Comparison of ENCODE assay signal across 1 cellular context in the genomic region with DNA sequence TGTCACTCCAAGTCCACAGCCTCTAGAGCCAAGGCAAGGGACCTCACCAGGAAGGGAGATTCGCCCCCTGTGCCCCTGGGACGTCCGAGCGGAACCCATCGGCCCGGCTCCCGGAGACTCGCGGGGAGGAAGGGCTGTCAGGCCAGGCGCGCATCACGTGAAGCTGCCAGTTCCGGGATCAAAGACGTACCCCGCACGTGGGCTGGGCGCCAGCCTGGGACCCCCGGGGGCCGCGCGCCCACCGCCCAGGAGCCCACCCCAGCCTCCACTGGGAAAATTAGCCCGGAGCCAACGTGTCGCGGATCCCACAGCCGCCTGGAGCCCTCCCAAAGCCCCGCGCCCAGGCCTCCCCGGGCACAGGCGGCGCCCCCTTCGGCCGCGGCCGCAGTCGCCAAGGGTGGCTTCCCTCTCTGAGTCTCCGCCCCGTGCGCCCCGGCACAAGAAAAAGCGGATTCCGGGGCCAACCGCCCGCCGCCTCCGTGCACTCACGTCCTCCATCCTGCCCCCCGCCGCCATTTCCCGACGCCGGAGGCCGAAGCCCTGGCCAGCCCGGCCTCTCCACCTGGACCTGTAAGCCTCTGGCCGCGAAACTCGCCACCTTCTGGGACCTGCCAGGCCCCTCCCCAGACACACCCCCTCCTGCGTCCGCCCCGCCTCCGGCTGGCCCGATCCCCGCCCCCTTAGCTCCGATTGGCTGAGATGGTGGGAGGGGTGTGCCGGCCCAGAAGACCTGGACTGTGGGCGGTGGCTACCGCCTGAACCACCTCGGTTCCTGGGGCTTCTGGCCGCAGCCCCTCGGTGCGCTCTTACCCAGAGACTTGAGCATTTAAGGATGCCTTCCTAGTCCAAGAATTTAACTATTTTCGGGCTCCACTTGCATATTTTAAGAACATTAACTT.
TF ChIP-seq lines count a peak whose summit lies in the region.

A gene (minus strand): TSS at position 603 of the 899 bp plus-strand sequence. CDS start 87 bp downstream, at position 516.

TF ChIP-seq in K562, 482 proteins besides CTCF, POLR2A, EP300 and RAD21 (continued from another document and continues in another):
- TF ChIP-seq, protein P1, sequence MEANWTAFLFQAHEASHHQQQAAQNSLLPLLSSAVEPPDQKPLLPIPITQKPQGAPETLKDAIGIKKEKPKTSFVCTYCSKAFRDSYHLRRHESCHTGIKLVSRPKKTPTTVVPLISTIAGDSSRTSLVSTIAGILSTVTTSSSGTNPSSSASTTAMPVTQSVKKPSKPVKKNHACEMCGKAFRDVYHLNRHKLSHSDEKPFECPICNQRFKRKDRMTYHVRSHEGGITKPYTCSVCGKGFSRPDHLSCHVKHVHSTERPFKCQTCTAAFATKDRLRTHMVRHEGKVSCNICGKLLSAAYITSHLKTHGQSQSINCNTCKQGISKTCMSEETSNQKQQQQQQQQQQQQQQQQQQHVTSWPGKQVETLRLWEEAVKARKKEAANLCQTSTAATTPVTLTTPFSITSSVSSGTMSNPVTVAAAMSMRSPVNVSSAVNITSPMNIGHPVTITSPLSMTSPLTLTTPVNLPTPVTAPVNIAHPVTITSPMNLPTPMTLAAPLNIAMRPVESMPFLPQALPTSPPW (CRISPR knock-in tag; IDR thresholded peaks at IDR 0.05), result peak; percentile 57
- TF ChIP-seq, protein P2, sequence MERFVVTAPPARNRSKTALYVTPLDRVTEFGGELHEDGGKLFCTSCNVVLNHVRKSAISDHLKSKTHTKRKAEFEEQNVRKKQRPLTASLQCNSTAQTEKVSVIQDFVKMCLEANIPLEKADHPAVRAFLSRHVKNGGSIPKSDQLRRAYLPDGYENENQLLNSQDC (CRISPR knock-in tag; IDR thresholded peaks at IDR 0.05), result no peak
- TF ChIP-seq BCL6 (CRISPR knock-in tag; IDR thresholded peaks at IDR 0.05) (no peak), ZNF146 (CRISPR knock-in tag; IDR thresholded peaks at IDR 0.05; ENCODE audit: unreplicated experiment) (no peak), NR1H2 (CRISPR knock-in tag; IDR thresholded peaks at IDR 0.05) (no peak), FUS (optimal IDR thresholded peaks at IDR 0.05; ENCODE audit: low read depth, low read length) (no peak), GABPB2 (CRISPR knock-in tag; conservative IDR thresholded peaks at IDR 0.05) (no peak), TOE1 (IDR thresholded peaks at IDR 0.05; ENCODE audit: borderline replicate concordance) (peak; percentile 75; the same call in 1 of the 2 replicates), TOE1 (CRISPR knock-in tag; IDR thresholded peaks at IDR 0.05; ENCODE audit: borderline replicate concordance, low read depth) (no peak), SAP30 (IDR thresholded peaks at IDR 0.05; ENCODE audit: borderline replicate concordance, insufficient read depth, low read depth, low read length, poor library complexity, severe bottlenecking) (peak; percentile 91), SMAD3 (CRISPR knock-in tag; conservative IDR thresholded peaks at IDR 0.05) (no peak), ZNF561 (CRISPR knock-in tag; conservative IDR thresholded peaks at IDR 0.05) (no peak), CHCHD3 (CRISPR knock-in tag; IDR thresholded peaks at IDR 0.05) (no peak), ZNF239 (CRISPR knock-in tag; IDR thresholded peaks at IDR 0.05) (no peak), E2F3 (CRISPR knock-in tag; IDR thresholded peaks at IDR 0.05) (0 out of 2 replicates have a peak, but pooled peaks have one; percentile 24), ILK (tag; IDR thresholded peaks at IDR 0.05; ENCODE audit: borderline replicate concordance, low read depth) (no peak), HMGN3 (IDR thresholded peaks at IDR 0.05; ENCODE audit: borderline replicate concordance, extremely low read depth, insufficient read length, low read depth, low read length) (peak; percentile 66), NUFIP1 (IDR thresholded peaks at IDR 0.05; ENCODE audit: partially characterized antibody) (no peak), NFE2 (IDR thresholded peaks at IDR 0.05; ENCODE audit: low read depth) (no peak), ZNF23 (CRISPR knock-in tag; IDR thresholded peaks at IDR 0.05) (no peak), NR2C1 (IDR thresholded peaks at IDR 0.05) (no peak), NR2C1 (tag; IDR thresholded peaks at IDR 0.05) (no peak), DACH1 (IDR thresholded peaks at IDR 0.05; ENCODE audit: partially characterized antibody) (peak; percentile 10), ZNF224 (CRISPR knock-in tag; IDR thresholded peaks at IDR 0.05) (no peak), NELFE (IDR thresholded peaks at IDR 0.05; ENCODE audit: insufficient read depth, insufficient read length) (no peak), PTBP1 (IDR thresholded peaks at IDR 0.05; ENCODE audit: low read depth, low read length) (no peak), CBX3 (IDR thresholded peaks at IDR 0.05; ENCODE audit: borderline replicate concordance in 1 of 2, low read length in 2 of 2) (peak in 1 of 2 experiments; percentile 17; a peak in 1 of 3 replicates), ZFPM2 (CRISPR knock-in tag; IDR thresholded peaks at IDR 0.05) (no peak), SMARCE1 (IDR thresholded peaks at IDR 0.05) (no peak), BHLHE40 (IDR thresholded peaks at IDR 0.05; ENCODE audit: low read length) (peak; percentile 87), ZNF324 (CRISPR knock-in tag; IDR thresholded peaks at IDR 0.05) (no peak), NFRKB (IDR thresholded peaks at IDR 0.05; ENCODE audit: low read depth) (no peak), KAT8 (IDR thresholded peaks at IDR 0.05; ENCODE audit: low read depth) (no peak), MEIS2 (IDR thresholded peaks at IDR 0.05; ENCODE audit: partially characterized antibody) (no peak), ETV6 (IDR thresholded peaks at IDR 0.05; ENCODE audit: borderline replicate concordance in 1 of 2, low read depth in 2 of 2, low read length in 1 of 2) (no peak), ETV6 (CRISPR knock-in tag; IDR thresholded peaks at IDR 0.05; ENCODE audit: borderline replicate concordance) (no peak), KAT7 (CRISPR knock-in tag; IDR thresholded peaks at IDR 0.05; ENCODE audit: borderline replicate concordance) (no peak), BMI1 (IDR thresholded peaks at IDR 0.05; ENCODE audit: low read length) (no peak), ZSCAN29 (IDR thresholded peaks at IDR 0.05) (no peak), NEUROD1 (IDR thresholded peaks at IDR 0.05; ENCODE audit: borderline replicate concordance, low read depth, low read length, partially characterized antibody) (no peak), KDM2B (CRISPR knock-in tag; IDR thresholded peaks at IDR 0.05) (0 out of 2 replicates have a peak, but pooled peaks have one; percentile 5), ZNF311 (CRISPR knock-in tag; IDR thresholded peaks at IDR 0.05) (no peak), MAFK (IDR thresholded peaks at IDR 0.05; ENCODE audit: low read length) (no peak), JUNB (CRISPR knock-in tag; conservative IDR thresholded peaks at IDR 0.05) (no peak), KLF1 (tag; IDR thresholded peaks at IDR 0.05) (no peak), KLF10 (CRISPR knock-in tag; IDR thresholded peaks at IDR 0.05) (no peak), HDAC2 (IDR thresholded peaks at IDR 0.05) (no peak)
- TF ChIP-seq, protein P3, sequence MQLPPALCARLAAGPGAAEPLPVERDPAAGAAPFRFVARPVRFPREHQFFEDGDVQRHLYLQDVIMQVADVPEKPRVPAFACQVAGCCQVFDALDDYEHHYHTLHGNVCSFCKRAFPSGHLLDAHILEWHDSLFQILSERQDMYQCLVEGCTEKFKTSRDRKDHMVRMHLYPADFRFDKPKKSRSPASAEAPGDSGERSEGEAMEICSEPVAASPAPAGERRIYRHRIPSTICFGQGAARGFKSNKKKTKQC (CRISPR knock-in tag; IDR thresholded peaks at IDR 0.05), result no peak
- TF ChIP-seq, protein P4, sequence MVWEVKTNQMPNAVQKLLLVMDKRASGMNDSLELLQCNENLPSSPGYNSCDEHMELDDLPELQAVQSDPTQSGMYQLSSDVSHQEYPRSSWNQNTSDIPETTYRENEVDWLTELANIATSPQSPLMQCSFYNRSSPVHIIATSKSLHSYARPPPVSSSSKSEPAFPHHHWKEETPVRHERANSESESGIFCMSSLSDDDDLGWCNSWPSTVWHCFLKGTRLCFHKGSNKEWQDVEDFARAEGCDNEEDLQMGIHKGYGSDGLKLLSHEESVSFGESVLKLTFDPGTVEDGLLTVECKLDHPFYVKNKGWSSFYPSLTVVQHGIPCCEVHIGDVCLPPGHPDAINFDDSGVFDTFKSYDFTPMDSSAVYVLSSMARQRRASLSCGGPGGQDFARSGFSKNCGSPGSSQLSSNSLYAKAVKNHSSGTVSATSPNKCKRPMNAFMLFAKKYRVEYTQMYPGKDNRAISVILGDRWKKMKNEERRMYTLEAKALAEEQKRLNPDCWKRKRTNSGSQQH (CRISPR knock-in tag; IDR thresholded peaks at IDR 0.05), result no peak
- TF ChIP-seq, protein P5, sequence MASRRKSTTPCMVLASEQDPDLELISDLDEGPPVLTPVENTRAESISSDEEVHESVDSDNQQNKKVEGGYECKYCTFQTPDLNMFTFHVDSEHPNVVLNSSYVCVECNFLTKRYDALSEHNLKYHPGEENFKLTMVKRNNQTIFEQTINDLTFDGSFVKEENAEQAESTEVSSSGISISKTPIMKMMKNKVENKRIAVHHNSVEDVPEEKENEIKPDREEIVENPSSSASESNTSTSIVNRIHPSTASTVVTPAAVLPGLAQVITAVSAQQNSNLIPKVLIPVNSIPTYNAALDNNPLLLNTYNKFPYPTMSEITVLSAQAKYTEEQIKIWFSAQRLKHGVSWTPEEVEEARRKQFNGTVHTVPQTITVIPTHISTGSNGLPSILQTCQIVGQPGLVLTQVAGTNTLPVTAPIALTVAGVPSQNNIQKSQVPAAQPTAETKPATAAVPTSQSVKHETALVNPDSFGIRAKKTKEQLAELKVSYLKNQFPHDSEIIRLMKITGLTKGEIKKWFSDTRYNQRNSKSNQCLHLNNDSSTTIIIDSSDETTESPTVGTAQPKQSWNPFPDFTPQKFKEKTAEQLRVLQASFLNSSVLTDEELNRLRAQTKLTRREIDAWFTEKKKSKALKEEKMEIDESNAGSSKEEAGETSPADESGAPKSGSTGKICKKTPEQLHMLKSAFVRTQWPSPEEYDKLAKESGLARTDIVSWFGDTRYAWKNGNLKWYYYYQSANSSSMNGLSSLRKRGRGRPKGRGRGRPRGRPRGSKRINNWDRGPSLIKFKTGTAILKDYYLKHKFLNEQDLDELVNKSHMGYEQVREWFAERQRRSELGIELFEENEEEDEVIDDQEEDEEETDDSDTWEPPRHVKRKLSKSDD (conservative IDR thresholded peaks at IDR 0.05; ENCODE audit: low read length), result no peak
- TF ChIP-seq, protein P6, sequence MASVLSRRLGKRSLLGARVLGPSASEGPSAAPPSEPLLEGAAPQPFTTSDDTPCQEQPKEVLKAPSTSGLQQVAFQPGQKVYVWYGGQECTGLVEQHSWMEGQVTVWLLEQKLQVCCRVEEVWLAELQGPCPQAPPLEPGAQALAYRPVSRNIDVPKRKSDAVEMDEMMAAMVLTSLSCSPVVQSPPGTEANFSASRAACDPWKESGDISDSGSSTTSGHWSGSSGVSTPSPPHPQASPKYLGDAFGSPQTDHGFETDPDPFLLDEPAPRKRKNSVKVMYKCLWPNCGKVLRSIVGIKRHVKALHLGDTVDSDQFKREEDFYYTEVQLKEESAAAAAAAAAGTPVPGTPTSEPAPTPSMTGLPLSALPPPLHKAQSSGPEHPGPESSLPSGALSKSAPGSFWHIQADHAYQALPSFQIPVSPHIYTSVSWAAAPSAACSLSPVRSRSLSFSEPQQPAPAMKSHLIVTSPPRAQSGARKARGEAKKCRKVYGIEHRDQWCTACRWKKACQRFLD (CRISPR knock-in tag; IDR thresholded peaks at IDR 0.05), result no peak
- TF ChIP-seq, protein P7, sequence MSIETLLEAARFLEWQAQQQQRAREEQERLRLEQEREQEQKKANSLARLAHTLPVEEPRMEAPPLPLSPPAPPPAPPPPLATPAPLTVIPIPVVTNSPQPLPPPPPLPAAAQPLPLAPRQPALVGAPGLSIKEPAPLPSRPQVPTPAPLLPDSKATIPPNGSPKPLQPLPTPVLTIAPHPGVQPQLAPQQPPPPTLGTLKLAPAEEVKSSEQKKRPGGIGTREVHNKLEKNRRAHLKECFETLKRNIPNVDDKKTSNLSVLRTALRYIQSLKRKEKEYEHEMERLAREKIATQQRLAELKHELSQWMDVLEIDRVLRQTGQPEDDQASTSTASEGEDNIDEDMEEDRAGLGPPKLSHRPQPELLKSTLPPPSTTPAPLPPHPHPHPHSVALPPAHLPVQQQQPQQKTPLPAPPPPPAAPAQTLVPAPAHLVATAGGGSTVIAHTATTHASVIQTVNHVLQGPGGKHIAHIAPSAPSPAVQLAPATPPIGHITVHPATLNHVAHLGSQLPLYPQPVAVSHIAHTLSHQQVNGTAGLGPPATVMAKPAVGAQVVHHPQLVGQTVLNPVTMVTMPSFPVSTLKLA (conservative IDR thresholded peaks at IDR 0.05), result peak; percentile 97 to 98
- TF ChIP-seq, protein P8, sequence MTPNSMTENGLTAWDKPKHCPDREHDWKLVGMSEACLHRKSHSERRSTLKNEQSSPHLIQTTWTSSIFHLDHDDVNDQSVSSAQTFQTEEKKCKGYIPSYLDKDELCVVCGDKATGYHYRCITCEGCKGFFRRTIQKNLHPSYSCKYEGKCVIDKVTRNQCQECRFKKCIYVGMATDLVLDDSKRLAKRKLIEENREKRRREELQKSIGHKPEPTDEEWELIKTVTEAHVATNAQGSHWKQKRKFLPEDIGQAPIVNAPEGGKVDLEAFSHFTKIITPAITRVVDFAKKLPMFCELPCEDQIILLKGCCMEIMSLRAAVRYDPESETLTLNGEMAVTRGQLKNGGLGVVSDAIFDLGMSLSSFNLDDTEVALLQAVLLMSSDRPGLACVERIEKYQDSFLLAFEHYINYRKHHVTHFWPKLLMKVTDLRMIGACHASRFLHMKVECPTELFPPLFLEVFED (CRISPR knock-in tag; conservative IDR thresholded peaks at IDR 0.05), result no peak
- TF ChIP-seq, protein P9, sequence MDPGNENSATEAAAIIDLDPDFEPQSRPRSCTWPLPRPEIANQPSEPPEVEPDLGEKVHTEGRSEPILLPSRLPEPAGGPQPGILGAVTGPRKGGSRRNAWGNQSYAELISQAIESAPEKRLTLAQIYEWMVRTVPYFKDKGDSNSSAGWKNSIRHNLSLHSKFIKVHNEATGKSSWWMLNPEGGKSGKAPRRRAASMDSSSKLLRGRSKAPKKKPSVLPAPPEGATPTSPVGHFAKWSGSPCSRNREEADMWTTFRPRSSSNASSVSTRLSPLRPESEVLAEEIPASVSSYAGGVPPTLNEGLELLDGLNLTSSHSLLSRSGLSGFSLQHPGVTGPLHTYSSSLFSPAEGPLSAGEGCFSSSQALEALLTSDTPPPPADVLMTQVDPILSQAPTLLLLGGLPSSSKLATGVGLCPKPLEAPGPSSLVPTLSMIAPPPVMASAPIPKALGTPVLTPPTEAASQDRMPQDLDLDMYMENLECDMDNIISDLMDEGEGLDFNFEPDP (CRISPR knock-in tag; IDR thresholded peaks at IDR 0.05), result no peak
